ENCODE assay signal across 1 cellular context in the genomic region with DNA sequence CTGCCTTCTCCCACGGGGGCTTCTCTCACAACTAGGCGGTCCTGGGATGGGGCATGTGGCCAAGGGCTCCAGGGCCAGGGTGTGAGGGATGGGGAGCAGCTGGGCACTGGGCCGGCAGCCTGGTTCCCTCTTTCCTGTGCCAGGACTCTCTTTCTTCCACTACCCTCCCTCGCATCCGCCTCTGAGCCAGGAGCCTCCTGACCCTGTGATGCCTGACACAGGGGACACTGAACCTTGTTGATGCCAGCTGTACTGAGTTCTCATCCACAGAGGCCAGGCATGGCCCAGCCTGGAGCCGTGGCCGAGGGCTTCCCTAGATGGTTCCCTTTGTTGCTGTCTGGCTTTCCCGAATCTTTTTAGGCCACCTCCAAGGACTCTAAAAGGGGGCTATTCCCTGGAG.
TF ChIP-seq lines count a peak whose summit lies in the region.

No MANE protein-coding gene starts in this region.

TF ChIP-seq in HepG2, 621 proteins besides CTCF, POLR2A, EP300 and RAD21:
- TF ChIP-seq, protein P1, sequence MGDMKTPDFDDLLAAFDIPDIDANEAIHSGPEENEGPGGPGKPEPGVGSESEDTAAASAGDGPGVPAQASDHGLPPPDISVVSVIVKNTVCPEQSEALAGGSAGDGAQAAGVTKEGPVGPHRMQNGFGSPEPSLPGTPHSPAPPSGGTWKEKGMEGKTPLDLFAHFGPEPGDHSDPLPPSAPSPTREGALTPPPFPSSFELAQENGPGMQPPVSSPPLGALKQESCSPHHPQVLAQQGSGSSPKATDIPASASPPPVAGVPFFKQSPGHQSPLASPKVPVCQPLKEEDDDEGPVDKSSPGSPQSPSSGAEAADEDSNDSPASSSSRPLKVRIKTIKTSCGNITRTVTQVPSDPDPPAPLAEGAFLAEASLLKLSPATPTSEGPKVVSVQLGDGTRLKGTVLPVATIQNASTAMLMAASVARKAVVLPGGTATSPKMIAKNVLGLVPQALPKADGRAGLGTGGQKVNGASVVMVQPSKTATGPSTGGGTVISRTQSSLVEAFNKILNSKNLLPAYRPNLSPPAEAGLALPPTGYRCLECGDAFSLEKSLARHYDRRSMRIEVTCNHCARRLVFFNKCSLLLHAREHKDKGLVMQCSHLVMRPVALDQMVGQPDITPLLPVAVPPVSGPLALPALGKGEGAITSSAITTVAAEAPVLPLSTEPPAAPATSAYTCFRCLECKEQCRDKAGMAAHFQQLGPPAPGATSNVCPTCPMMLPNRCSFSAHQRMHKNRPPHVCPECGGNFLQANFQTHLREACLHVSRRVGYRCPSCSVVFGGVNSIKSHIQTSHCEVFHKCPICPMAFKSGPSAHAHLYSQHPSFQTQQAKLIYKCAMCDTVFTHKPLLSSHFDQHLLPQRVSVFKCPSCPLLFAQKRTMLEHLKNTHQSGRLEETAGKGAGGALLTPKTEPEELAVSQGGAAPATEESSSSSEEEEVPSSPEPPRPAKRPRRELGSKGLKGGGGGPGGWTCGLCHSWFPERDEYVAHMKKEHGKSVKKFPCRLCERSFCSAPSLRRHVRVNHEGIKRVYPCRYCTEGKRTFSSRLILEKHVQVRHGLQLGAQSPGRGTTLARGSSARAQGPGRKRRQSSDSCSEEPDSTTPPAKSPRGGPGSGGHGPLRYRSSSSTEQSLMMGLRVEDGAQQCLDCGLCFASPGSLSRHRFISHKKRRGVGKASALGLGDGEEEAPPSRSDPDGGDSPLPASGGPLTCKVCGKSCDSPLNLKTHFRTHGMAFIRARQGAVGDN (CRISPR knock-in tag; IDR thresholded peaks at IDR 0.05): 0 out of 2 replicates have a peak, but pooled peaks have one; percentile 17
TF ChIP-seq in HepG2: peak in this region for 1; not testable (repeated sequence) for 620.
